1 cellular context compared by ENCODE assay signal in the genomic region with DNA sequence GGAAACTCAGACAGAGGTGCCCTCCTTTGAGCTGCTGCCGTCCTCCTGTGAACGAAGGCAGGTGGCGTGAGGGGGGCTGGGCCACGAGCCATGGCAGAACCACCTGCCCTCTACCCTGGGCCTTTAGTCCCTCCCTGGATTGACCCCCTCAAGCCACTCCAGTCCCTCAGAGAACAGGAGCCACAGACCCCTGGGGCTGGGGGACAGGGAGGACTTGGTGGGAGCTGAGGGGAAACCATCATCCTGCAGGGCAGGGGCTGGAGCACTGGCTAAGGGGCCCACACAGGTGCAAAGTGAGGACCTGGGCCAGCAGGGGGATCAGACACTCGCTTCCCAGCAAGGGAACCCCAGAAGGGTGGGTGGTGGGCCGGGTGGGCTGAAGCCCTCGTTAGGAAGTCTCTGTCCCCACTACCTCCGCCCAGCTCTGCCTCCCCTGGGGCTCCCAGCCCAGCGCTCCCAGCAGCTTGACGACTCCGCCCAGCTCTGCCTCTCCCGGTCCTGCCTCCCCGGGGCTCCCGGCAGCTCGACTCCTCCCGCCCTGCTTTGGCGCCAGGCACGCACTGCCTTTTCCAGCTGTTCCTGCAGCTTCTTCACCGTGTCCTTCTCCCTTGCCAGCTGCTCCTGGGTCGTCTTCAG.
TF ChIP-seq lines count a peak whose summit lies in the region.

No MANE protein-coding gene starts in this region.

TF ChIP-seq in HepG2, 621 proteins besides CTCF, POLR2A, EP300 and RAD21 (continued from another document):
- TF ChIP-seq, protein P1, sequence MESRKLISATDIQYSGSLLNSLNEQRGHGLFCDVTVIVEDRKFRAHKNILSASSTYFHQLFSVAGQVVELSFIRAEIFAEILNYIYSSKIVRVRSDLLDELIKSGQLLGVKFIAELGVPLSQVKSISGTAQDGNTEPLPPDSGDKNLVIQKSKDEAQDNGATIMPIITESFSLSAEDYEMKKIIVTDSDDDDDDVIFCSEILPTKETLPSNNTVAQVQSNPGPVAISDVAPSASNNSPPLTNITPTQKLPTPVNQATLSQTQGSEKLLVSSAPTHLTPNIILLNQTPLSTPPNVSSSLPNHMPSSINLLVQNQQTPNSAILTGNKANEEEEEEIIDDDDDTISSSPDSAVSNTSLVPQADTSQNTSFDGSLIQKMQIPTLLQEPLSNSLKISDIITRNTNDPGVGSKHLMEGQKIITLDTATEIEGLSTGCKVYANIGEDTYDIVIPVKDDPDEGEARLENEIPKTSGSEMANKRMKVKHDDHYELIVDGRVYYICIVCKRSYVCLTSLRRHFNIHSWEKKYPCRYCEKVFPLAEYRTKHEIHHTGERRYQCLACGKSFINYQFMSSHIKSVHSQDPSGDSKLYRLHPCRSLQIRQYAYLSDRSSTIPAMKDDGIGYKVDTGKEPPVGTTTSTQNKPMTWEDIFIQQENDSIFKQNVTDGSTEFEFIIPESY (CRISPR knock-in tag; IDR thresholded peaks at IDR 0.05): peak; percentile 93
- TF ChIP-seq ZNF530 (CRISPR knock-in tag; IDR thresholded peaks at IDR 0.05; ENCODE audit: low read depth): no peak
- no peak for TF ChIP-seq HMG20A (CRISPR knock-in tag; IDR thresholded peaks at IDR 0.05; ENCODE audit: borderline replicate concordance)
- TF ChIP-seq CEBPG (CRISPR knock-in tag; IDR thresholded peaks at IDR 0.05): no peak
- TF ChIP-seq TBL1XR1 (IDR thresholded peaks at IDR 0.05; ENCODE audit: borderline replicate concordance, low read length, partially characterized antibody): no peak
- no peak for TF ChIP-seq TAF1 (CRISPR knock-in tag; IDR thresholded peaks at IDR 0.05)
- TF ChIP-seq NFKB2 (CRISPR knock-in tag; IDR thresholded peaks at IDR 0.05; ENCODE audit: borderline replicate concordance): peak; percentile 20; the same call in 1 of the 2 replicates
- TF ChIP-seq ZNF776 (CRISPR knock-in tag; IDR thresholded peaks at IDR 0.05): no peak
- TF ChIP-seq RBM39 (IDR thresholded peaks at IDR 0.05; ENCODE audit: low read depth, low read length, poor library complexity, severe bottlenecking): peak; percentile 61
- TF ChIP-seq HNRNPLL (IDR thresholded peaks at IDR 0.05; ENCODE audit: low read depth, low read length, poor library complexity, severe bottlenecking): peak; percentile 42
- no peak for TF ChIP-seq WIZ (CRISPR knock-in tag; IDR thresholded peaks at IDR 0.05)
- TF ChIP-seq, protein P2, sequence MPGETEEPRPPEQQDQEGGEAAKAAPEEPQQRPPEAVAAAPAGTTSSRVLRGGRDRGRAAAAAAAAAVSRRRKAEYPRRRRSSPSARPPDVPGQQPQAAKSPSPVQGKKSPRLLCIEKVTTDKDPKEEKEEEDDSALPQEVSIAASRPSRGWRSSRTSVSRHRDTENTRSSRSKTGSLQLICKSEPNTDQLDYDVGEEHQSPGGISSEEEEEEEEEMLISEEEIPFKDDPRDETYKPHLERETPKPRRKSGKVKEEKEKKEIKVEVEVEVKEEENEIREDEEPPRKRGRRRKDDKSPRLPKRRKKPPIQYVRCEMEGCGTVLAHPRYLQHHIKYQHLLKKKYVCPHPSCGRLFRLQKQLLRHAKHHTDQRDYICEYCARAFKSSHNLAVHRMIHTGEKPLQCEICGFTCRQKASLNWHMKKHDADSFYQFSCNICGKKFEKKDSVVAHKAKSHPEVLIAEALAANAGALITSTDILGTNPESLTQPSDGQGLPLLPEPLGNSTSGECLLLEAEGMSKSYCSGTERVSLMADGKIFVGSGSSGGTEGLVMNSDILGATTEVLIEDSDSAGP (CRISPR knock-in tag; IDR thresholded peaks at IDR 0.05; ENCODE audit: borderline replicate concordance): 0 out of 2 replicates have a peak, but pooled peaks have one; percentile 16
- TF ChIP-seq HNRNPL (IDR thresholded peaks at IDR 0.05; ENCODE audit: low read depth, low read length): 0 out of 2 replicates have a peak, but pooled peaks have one; percentile 16
- TF ChIP-seq RBM22 (optimal IDR thresholded peaks at IDR 0.05; ENCODE audit: low read length): peak; percentile 35
- no peak for TF ChIP-seq ZNF441 (CRISPR knock-in tag; IDR thresholded peaks at IDR 0.05; ENCODE audit: borderline replicate concordance)
- TF ChIP-seq, protein P3, sequence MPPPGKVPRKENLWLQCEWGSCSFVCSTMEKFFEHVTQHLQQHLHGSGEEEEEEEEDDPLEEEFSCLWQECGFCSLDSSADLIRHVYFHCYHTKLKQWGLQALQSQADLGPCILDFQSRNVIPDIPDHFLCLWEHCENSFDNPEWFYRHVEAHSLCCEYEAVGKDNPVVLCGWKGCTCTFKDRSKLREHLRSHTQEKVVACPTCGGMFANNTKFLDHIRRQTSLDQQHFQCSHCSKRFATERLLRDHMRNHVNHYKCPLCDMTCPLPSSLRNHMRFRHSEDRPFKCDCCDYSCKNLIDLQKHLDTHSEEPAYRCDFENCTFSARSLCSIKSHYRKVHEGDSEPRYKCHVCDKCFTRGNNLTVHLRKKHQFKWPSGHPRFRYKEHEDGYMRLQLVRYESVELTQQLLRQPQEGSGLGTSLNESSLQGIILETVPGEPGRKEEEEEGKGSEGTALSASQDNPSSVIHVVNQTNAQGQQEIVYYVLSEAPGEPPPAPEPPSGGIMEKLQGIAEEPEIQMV (CRISPR knock-in tag; IDR thresholded peaks at IDR 0.05; ENCODE audit: low read depth): no peak
- TF ChIP-seq AGO2 (optimal IDR thresholded peaks at IDR 0.05; ENCODE audit: low read depth, low read length): peak; percentile 96
- peak; percentile 60 for TF ChIP-seq ZBTB38 (CRISPR knock-in tag; IDR thresholded peaks at IDR 0.05)
- TF ChIP-seq ZNF883 (CRISPR knock-in tag; IDR thresholded peaks at IDR 0.05; ENCODE audit: not compliant biosample characterization): peak; percentile 47
- 0 out of 2 replicates have a peak, but pooled peaks have one; percentile 34 for TF ChIP-seq ZSCAN25 (CRISPR knock-in tag; IDR thresholded peaks at IDR 0.05)
- TF ChIP-seq BORCS8-MEF2B (CRISPR knock-in tag; IDR thresholded peaks at IDR 0.05): no peak
TF ChIP-seq in HepG2: peak in this region for 11.
